26 cellular contexts compared by ENCODE assay signal in the genomic region with DNA sequence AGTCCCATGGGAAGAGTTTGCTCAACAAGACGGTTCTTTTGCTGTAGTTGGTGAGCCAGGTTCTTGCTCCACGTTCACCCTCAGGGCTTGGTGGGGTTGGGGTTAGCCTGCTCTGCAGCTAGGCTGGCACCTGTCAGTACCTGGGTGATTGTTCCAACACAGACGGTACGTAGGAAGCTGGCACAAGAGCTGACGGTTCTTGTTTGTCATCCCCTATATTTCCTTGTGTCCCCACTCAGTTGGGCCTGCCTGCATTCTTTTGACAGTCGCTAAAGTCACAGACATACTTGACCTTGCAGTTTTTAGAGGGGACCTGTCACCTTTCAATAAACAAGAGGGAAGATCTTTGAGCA. TPM values are rescaled to one million over a fixed set of nuclear protein-coding genes. Genes with fewer than 3 reads are reported as not detected.
DNase-seq lines count a peak whose midpoint lies in the region; ATAC-seq, FAIRE-seq and TF ChIP-seq lines count a peak whose summit lies in the region.
"Had no signal": no experiment of that assay in that cellular context is flagged by ENCODE, and none has a peak within 500 bp of the region (broad histone marks: within the 10 kb centered on the region; RNA-seq: fewer than 3 reads in every experiment).

No MANE protein-coding gene starts in this region.

- FAIRE-seq in HepG2 (lab: Jason Lieb, UNC), result no peak
- no peak for FAIRE-seq in K562 (lab: Jason Lieb, UNC)
- FAIRE-seq: G401.6, GM12878 had no signal

- H3K4me3 ChIP-seq in HepG2 (replicated peaks in 1 of 3; ENCODE audit: insufficient read depth in 1 of 3, low read depth in 2 of 3, low read length in 3 of 3) (no peak overlapping the region), right lobe of liver (no peak overlapping the region), K562 (no peak overlapping the region), osteoblast (ENCODE audit: insufficient read depth, low read length) (no peak overlapping the region)
- H3K4me3 ChIP-seq: GM12878, HAP-1, Peyer's patch had no signal

- H3K9ac ChIP-seq in HepG2 (ENCODE audit: insufficient read depth, low read depth, low read length) (no peak overlapping the region), K562 (ENCODE audit: insufficient read depth in 1 of 2, low read depth in 2 of 2, low read length in 2 of 2) (no peak overlapping the region)

- 0% methylated on average over 6 of the region's 6 CpGs for WGBS in HepG2 (ENCODE audit: low lambda C conversion rate)
- WGBS in right lobe of liver (ENCODE audit: insufficient coverage, low coverage, low lambda C conversion rate, missing lambda C conversion rate), result 47% methylated on average over 5 of the region's 6 CpGs
- 1% methylated on average over 6 of the region's 6 CpGs for WGBS in K562 (ENCODE audit: insufficient coverage, low coverage, missing lambda C conversion rate)

- TF ChIP-seq CTCF in HepG2 (CRISPR knock-in tag; IDR thresholded peaks at IDR 0.05), result no peak
- no peak for TF ChIP-seq CTCF in right lobe of liver (IDR thresholded peaks at IDR 0.05)
- no peak for TF ChIP-seq CTCF in K562 (IDR thresholded peaks at IDR 0.05 in 2 of 3, conservative IDR thresholded peaks at IDR 0.05 in 1 of 3; ENCODE audit: insufficient read depth in 2 of 3, low read depth in 1 of 3, low read length in 3 of 3)
- TF ChIP-seq CTCF in osteoblast (IDR thresholded peaks at IDR 0.05; ENCODE audit: extremely low read depth, low read depth, low read length), result no peak

- CTCF ChIA-PET in HepG2 (lab: Yijun Ruan, JAX; ENCODE audit: low intra/inter-chr PET ratio, low total read pairs), result interaction anchor here (5.2 kb wide), 1 partner anchor 94 kb away, joined by 94 read pairs; no protein-coding TSS in a partner anchor
- CTCF ChIA-PET in K562 (lab: Yijun Ruan, JAX; ENCODE audit: low intra/inter-chr PET ratio), result interaction anchor here (3.4 to 5.6 kb wide), 2 partner anchors 95 to 102 kb away, joined by 20 to 125 read pairs; no protein-coding TSS in a partner anchor

- H3K4me1 ChIP-seq in HepG2 (ENCODE audit: insufficient read depth, low read length), result peaks cover 13% of the 10 kb centered on the region
- H3K4me1 ChIP-seq in right lobe of liver, result no peaks in the 10 kb centered on the region
- no peaks in the 10 kb centered on the region for H3K4me1 ChIP-seq in K562 (replicated peaks in 1 of 2; ENCODE audit: control insufficient read depth in 2 of 2, insufficient read depth in 2 of 2, low read length in 2 of 2)
- H3K4me1 ChIP-seq in osteoblast (ENCODE audit: insufficient read depth, low read length), result peaks cover 7% of the 10 kb centered on the region
- H3K4me1 ChIP-seq: HAP-1 had no signal

- H4K20me1 ChIP-seq in HepG2 (ENCODE audit: insufficient read depth, low read length) (no peaks in the 10 kb centered on the region), K562 (replicated peaks; ENCODE audit: control insufficient read depth, insufficient read depth, low read length) (0 out of 2 replicates have a peak, but pooled peaks cover 3% of the 10 kb centered on the region), osteoblast (ENCODE audit: insufficient read depth, low read length) (peaks cover 2% of the 10 kb centered on the region)

- TF ChIP-seq RAD21 in HepG2 (CRISPR knock-in tag; IDR thresholded peaks at IDR 0.05), result no peak
- TF ChIP-seq RAD21 in K562 (CRISPR knock-in tag; conservative IDR thresholded peaks at IDR 0.05 in 1 of 2, IDR thresholded peaks at IDR 0.05 in 1 of 2), result no peak

- H3K79me2 ChIP-seq in HepG2 (ENCODE audit: insufficient read depth, low read length), result no peaks in the 10 kb centered on the region
- no peaks in the 10 kb centered on the region for H3K79me2 ChIP-seq in K562 (ENCODE audit: control insufficient read depth, insufficient read depth, low read length)
- no peaks in the 10 kb centered on the region for H3K79me2 ChIP-seq in osteoblast (ENCODE audit: insufficient read depth, low read length)

- intact Hi-C loops in HepG2 (cut with micrococcal nuclease; ENCODE audit: unreplicated experiment) (loop anchor here (10.0 kb wide), 2 partner anchors 217 to 397 kb away; no protein-coding TSS in a partner anchor), right lobe of liver (cut with DNase I) (loop anchor here in 1 of 2 donors (5.0 kb wide), 1 partner anchor 95 kb away; no protein-coding TSS in a partner anchor), K562 (cut with micrococcal nuclease) (loop anchor here (5.0 kb wide), 3 partner anchors 220 to 495 kb away; no protein-coding TSS in a partner anchor)

- H3K27me3 ChIP-seq in HepG2 (ENCODE audit: control insufficient read depth in 1 of 2, insufficient read depth in 2 of 2, low read length in 2 of 2) (peaks cover 2 to 19% of the 10 kb centered on the region in 2 experiments; a peak in 3 of 5 replicates), right lobe of liver (no peaks in the 10 kb centered on the region), K562 (ENCODE audit: control insufficient read depth in 2 of 2, insufficient read depth in 2 of 2, low read length in 2 of 2) (peaks cover 50 to 64% of the 10 kb centered on the region in 2 experiments), osteoblast (ENCODE audit: insufficient read depth, low read length) (peaks cover 27% of the 10 kb centered on the region)
- H3K27me3 ChIP-seq: Peyer's patch had no signal

- POLR2A ChIA-PET in HepG2 (lab: Yijun Ruan, JAX), result no interaction called here
- POLR2A ChIA-PET in K562 (lab: Yijun Ruan, JAX), result interaction anchor here (0.5 to 1.0 kb wide), 3 partner anchors 37 to 1149 kb away, joined by 3 to 4 read pairs (median 3); no protein-coding TSS in a partner anchor

- BruUV-seq in HepG2 (replicated peaks; lab: Mats Ljungman, UMichigan) (no TSS peak), K562 (replicated peaks; lab: Mats Ljungman, UMichigan) (no TSS peak)

- ATAC-seq in HepG2 (peak; percentile 35; the same call in 1 of the 3 replicates), right lobe of liver (no peak), K562 (no peak), HG02840 (IDR thresholded peaks at IDR 0.05; ENCODE audit: low FRiP score, unreplicated experiment) (no peak), HG03045 (IDR thresholded peaks at IDR 0.05; ENCODE audit: unreplicated experiment) (no peak)
- ATAC-seq: GM12878 had no signal

- in situ Hi-C loops in HepG2 (cut with HindIII; ENCODE audit: extremely low pct_ligation_motif_present, low pct_unique_long_range_greater_than_20kb), result loop anchor here (5.0 kb wide), 1 partner anchor 95 kb away; no protein-coding TSS in a partner anchor
- in situ Hi-C loops in K562 (cut with MboI), result loop anchor here (5.0 kb wide), 2 partner anchors 95 to 400 kb away; no protein-coding TSS in a partner anchor

- no peak overlapping the region for H3K4me2 ChIP-seq in HepG2 (ENCODE audit: low read depth, low read length)
- no peak overlapping the region for H3K4me2 ChIP-seq in K562 (ENCODE audit: insufficient read depth, low read length)
- no peak overlapping the region for H3K4me2 ChIP-seq in osteoblast (ENCODE audit: insufficient read depth, low read length)

- H3K9me1 ChIP-seq in K562 (ENCODE audit: control insufficient read depth, insufficient read depth, low read length), result no peaks in the 10 kb centered on the region

- DNase-seq in HepG2 (ENCODE audit: low spot score) (no peak), right lobe of liver (no peak), K562 (ENCODE audit: extremely low read depth in 1 of 4, low spot score in 3 of 4) (no peak), islet precursor cell (peak; percentile 38), midbrain (lab: John Stamatoyannopoulos, UW) (no peak), osteoblast (ENCODE audit: insufficient read length, low spot score, missing footprints) (no peak)
- DNase-seq: AML-193; CD4-positive, alpha-beta memory T cell; COR-L47; DMS53; GOT3; HFFc6; KBM-7; MM.1S; NCI-H1694; NCI-H2029 treated with DMSO at 0.1 percent for 48 hours; NCI-H446 treated with DMSO at 0.1 percent for 48 hours; NCI-H526 treated with DMSO at 0.1 percent for 48 hours; OCI-M1; Peyer's patch; SHP77 treated with DMSO at 0.1 percent for 48 hours had no signal

- H3K9me3 ChIP-seq in HepG2 (ENCODE audit: low read length) (no peaks in the 10 kb centered on the region), right lobe of liver (no peaks in the 10 kb centered on the region), K562 (replicated peaks; ENCODE audit: control insufficient read depth, insufficient read depth, low read depth, low read length) (no peaks in the 10 kb centered on the region), osteoblast (ENCODE audit: low read depth, low read length) (no peaks in the 10 kb centered on the region)
- H3K9me3 ChIP-seq: HAP-1, Peyer's patch had no signal

- H3K27ac ChIP-seq in HepG2 (ENCODE audit: extremely low read length, insufficient read depth, low read length) (no peak overlapping the region), right lobe of liver (no peak overlapping the region), K562 (ENCODE audit: extremely low read depth, low read depth, low read length) (no peak overlapping the region), osteoblast (ENCODE audit: low read depth, low read length) (no peak overlapping the region)
- H3K27ac ChIP-seq: Peyer's patch had no signal

- no peak for TF ChIP-seq EP300 in HepG2 (IDR thresholded peaks at IDR 0.05; ENCODE audit: low read depth in 2 of 2, low read length in 2 of 2)
- TF ChIP-seq EP300 in HepG2 (CRISPR knock-in tag; IDR thresholded peaks at IDR 0.05; ENCODE audit: borderline replicate concordance), result no peak
- TF ChIP-seq EP300 in K562 (IDR thresholded peaks at IDR 0.05; ENCODE audit: low read length), result no peak

- H3K36me3 ChIP-seq in HepG2 (replicated peaks in 1 of 2; ENCODE audit: control insufficient read depth in 1 of 2, insufficient read depth in 2 of 2, low read length in 2 of 2) (no peaks in the 10 kb centered on the region), right lobe of liver (no peaks in the 10 kb centered on the region), K562 (ENCODE audit: control insufficient read depth, insufficient read depth, low read length) (no peaks in the 10 kb centered on the region), osteoblast (ENCODE audit: insufficient read depth, low read length) (no peaks in the 10 kb centered on the region)
- H3K36me3 ChIP-seq: HAP-1, Peyer's patch had no signal

- no peak overlapping the region for H2AFZ ChIP-seq in HepG2 (ENCODE audit: low read length)
- H2AFZ ChIP-seq in K562 (ENCODE audit: low read depth, low read length), result no peak overlapping the region
- H2AFZ ChIP-seq in osteoblast (ENCODE audit: low read length), result no peak overlapping the region

- no peak for TF ChIP-seq POLR2A in HepG2 (IDR thresholded peaks at IDR 0.05; ENCODE audit: insufficient read depth in 1 of 2, low read depth in 2 of 2, low read length in 2 of 2)
- no peak for TF ChIP-seq POLR2A in right lobe of liver (IDR thresholded peaks at IDR 0.05)
- TF ChIP-seq POLR2A in K562 (conservative IDR thresholded peaks at IDR 0.05), result no peak

RNA-seq across cellular contexts. Expression of a gene that starts 40.2 kb away (rescaled TPM):
- total RNA-seq in HepG2 (2016; rRNA removed; fragmentation: Illumina TruSeq; extraction: Trizol) (25.7 and 27.5 TPM in 2 replicates), right lobe of liver (10 to 100 TPM; 29.5 to 43.0 (median 37.1) TPM), K562 (2014; rRNA removed) (23.8 and 25.5 TPM in 2 replicates), K562 (2014; rRNA removed; fragmentation: Illumina TruSeq; extraction: Trizol) (51.3 and 58.3 TPM in 2 replicates), K562 (2015; rRNA removed; fragmentation: Illumina TruSeq; extraction: Trizol) (45.0 and 47.8 TPM in 2 replicates), K562 (2021) (70.2 and 73.4 TPM in 2 replicates), osteoblast (36.9 and 39.5 TPM in 2 replicates)
- 7.4 and 7.8 TPM in 2 replicates for total RNA-seq in HepG2 (2016; cell fraction: cytosol; rRNA removed; fragmentation: Illumina TruSeq; extraction: Trizol; ENCODE audit: low read depth)
- 19.4 and 28.6 TPM in 2 replicates for total RNA-seq in HepG2 (2016; cell fraction: insoluble cytoplasmic fraction; rRNA removed; fragmentation: Illumina TruSeq; extraction: Trizol)
- total RNA-seq in HepG2 (2016; cell fraction: membrane; rRNA removed; fragmentation: Illumina TruSeq; extraction: Trizol), result 14.0 and 17.5 TPM in 2 replicates
- 45.1 and 48.0 TPM in 2 replicates for total RNA-seq in HepG2 (2016; cell fraction: nucleus; rRNA removed; fragmentation: Illumina TruSeq; extraction: Trizol)
- polyA plus RNA-seq in HepG2 (2011; rRNA removed) (32.9 and 40.2 TPM in 2 replicates), K562 (2011; rRNA removed) (71.7 and 100 TPM in 2 replicates), K562 (2014; fragmentation: Illumina TruSeq; extraction: Trizol) (71.9 and 81.5 TPM in 2 replicates), K562 (2014; fragmentation: Nextera tagmentation; extraction: Ambion mirVana) (100 to 1,000 TPM; 171 to 214 TPM), K562 (2014; rRNA removed) (53.5 and 54.1 TPM in 2 replicates)
- 20.4 and 33.2 TPM in 2 replicates for polyA plus RNA-seq in HepG2 (2011; cell fraction: cytosol; rRNA removed)
- 7.1 and 9.3 TPM in 2 replicates for polyA plus RNA-seq in HepG2 (2011; cell fraction: nucleus; rRNA removed)
- polyA plus RNA-seq in HepG2 (2012), result 44.2 and 45.6 TPM in 2 replicates
- polyA plus RNA-seq in HepG2 (2016; cell fraction: cytosol; fragmentation: Illumina TruSeq; extraction: Trizol; ENCODE audit: low read depth), result 8.7 TPM in 2 replicates
- polyA plus RNA-seq in HepG2 (2016; cell fraction: insoluble cytoplasmic fraction; fragmentation: Illumina TruSeq; extraction: Trizol; ENCODE audit: low read depth), result 42.0 and 43.1 TPM in 2 replicates
- 15.9 and 18.3 TPM in 2 replicates for polyA plus RNA-seq in HepG2 (2016; cell fraction: membrane; fragmentation: Illumina TruSeq; extraction: Trizol; ENCODE audit: low read depth)
- polyA plus RNA-seq in HepG2 (2016; cell fraction: nucleus; fragmentation: Illumina TruSeq; extraction: Trizol; ENCODE audit: insufficient read depth, low read depth), result 71.1 and 87.2 TPM in 2 replicates
- 30.6 and 35.4 TPM in 2 replicates for polyA minus RNA-seq in HepG2 (2011; rRNA and poly(A)+ RNA removed; ENCODE audit: low replicate concordance)
- 23.1 and 27.5 TPM in 2 replicates for polyA minus RNA-seq in HepG2 (2011; cell fraction: cytosol; rRNA and poly(A)+ RNA removed)
- polyA minus RNA-seq in HepG2 (2011; cell fraction: nucleus; rRNA and poly(A)+ RNA removed), result 19.3 and 28.8 TPM in 2 replicates
- total RNA-seq in K562 (2011; cell fraction: chromatin; rRNA removed; ENCODE audit: low replicate concordance), result 58.3 and 92.7 TPM in 2 replicates
- total RNA-seq in K562 (2011; cell fraction: nucleolus; rRNA removed), result 54.4 and 68.0 TPM in 2 replicates
- 90.3 and 115 TPM in 2 replicates for total RNA-seq in K562 (2011; cell fraction: nucleoplasm; rRNA removed)
- polyA plus RNA-seq in K562 (2011; cell fraction: cytosol; rRNA removed), result 41.5 and 68.5 TPM in 2 replicates
- 15.7 and 22.1 TPM in 2 replicates for polyA plus RNA-seq in K562 (2011; cell fraction: nucleus; rRNA removed)
- 94.6 and 111 TPM in 2 replicates for polyA plus RNA-seq in K562 (2012)
- polyA minus RNA-seq in K562 (2011; rRNA and poly(A)+ RNA removed), result 68.6 and 85.2 TPM in 2 replicates
- 27.0 and 38.1 TPM in 2 replicates for polyA minus RNA-seq in K562 (2011; cell fraction: cytosol; rRNA and poly(A)+ RNA removed)
- polyA minus RNA-seq in K562 (2011; cell fraction: nucleus; rRNA and poly(A)+ RNA removed), result 14.4 and 20.3 TPM in 2 replicates
